In the genomic region with DNA sequence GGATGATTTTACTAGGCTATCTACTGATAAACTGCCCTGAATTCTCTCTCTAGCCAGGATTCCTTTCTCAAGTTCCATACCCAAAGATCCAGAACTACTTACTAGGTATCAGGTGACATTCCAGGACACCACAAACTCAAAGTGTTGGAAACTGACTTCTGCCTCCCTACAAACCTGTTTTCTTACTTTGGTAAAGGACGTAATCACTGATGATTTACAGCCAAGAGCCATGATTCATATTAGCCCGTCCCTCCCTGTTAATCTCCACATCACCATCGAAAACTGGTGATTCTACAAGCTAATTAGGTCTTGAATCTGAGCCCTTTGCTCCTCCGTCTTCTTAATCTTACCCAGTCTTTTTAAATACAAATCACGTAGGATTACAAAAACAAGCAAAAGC, we compare ENCODE assay signal across 11 cellular contexts. TPM values are rescaled to one million over a fixed set of nuclear protein-coding genes. Genes with fewer than 3 reads are reported as not detected.
DNase-seq lines count a peak whose midpoint lies in the region; ATAC-seq and TF ChIP-seq lines count a peak whose summit lies in the region.
"Had no signal": no experiment of that assay in that cellular context is flagged by ENCODE, and none has a peak within 500 bp of the region (broad histone marks: within the 10 kb centered on the region; RNA-seq: fewer than 3 reads in every experiment).

No MANE protein-coding gene starts in this region.

- no peak for DNase-seq in T-helper 1 cell
- DNase-seq in Panc1 (ENCODE audit: low read depth, low spot score) = no peak
- DNase-seq in esophagus squamous epithelium (lab: John Stamatoyannopoulos, UW) = no peak
- no peak for DNase-seq in gastrocnemius medialis
- DNase-seq in H4 (ENCODE audit: low spot score) = no peak
- DNase-seq: ACHN, NCI-H2029 treated with DMSO at 0.1 percent for 48 hours had no signal

- POLR2A ChIA-PET in Panc1 (lab: Charles Lee) = no interaction called here

- H3K36me3 ChIP-seq in Panc1 (ENCODE audit: control insufficient read depth, insufficient read depth, low read length) = no peaks in the 10 kb centered on the region; the same call in 1 of the 2 replicates
- peaks cover 0 to 11% (median 0%) of the 10 kb centered on the region in 3 donors for H3K36me3 ChIP-seq in esophagus squamous epithelium
- H3K36me3 ChIP-seq in gastrocnemius medialis = peaks cover 0 to 7% of the 10 kb centered on the region in 2 donors

- no peaks in the 10 kb centered on the region for H3K27me3 Mint-ChIP-seq in T-helper 1 cell treated with Interleukin-12 subunit alpha and Interleukin-12 subunit beta and Interleukin-4 antibody, amounts not matched to agents 30 μg/mL and 1 μg/mL, for 36 hours (ENCODE audit: low read depth)

- in situ Hi-C loops in Panc1 (cut with HindIII; ENCODE audit: low pct_unique_long_range_greater_than_20kb, low sequenced_read_pairs) = no loop called here
- in situ Hi-C loops in gastrocnemius medialis (cut with MboI; ENCODE audit: low sequenced_read_pairs in 4 of 4) = loop anchor here in 1 of 4 donors (5.0 kb wide), 1 partner anchor 140 kb away; a partner anchor contains a TSS

- TF ChIP-seq CTCF in Panc1 (IDR thresholded peaks at IDR 0.05) = no peak
- no peak for TF ChIP-seq CTCF in esophagus squamous epithelium (IDR thresholded peaks at IDR 0.05)
- TF ChIP-seq CTCF in gastrocnemius medialis (IDR thresholded peaks at IDR 0.05 in 4 of 5, conservative IDR thresholded peaks at IDR 0.05 in 1 of 5) = no peak

- H3K9me3 Mint-ChIP-seq in T-helper 1 cell treated with Interleukin-12 subunit alpha and Interleukin-12 subunit beta and Interleukin-4 antibody, amounts not matched to agents 30 μg/mL and 1 μg/mL, for 36 hours = no peaks in the 10 kb centered on the region

- no TSS peak for BruUV-seq in Panc1 (replicated peaks; lab: Mats Ljungman, UMichigan)

- TF ChIP-seq POLR2A in esophagus squamous epithelium (IDR thresholded peaks at IDR 0.05) (no peak), gastrocnemius medialis (IDR thresholded peaks at IDR 0.05) (no peak)

- intact Hi-C loops in Panc1 (cut with micrococcal nuclease; ENCODE audit: unreplicated experiment) = no loop called here
- intact Hi-C loops in esophagus squamous epithelium (cut with DNase I) = no loop called here
- intact Hi-C loops in gastrocnemius medialis (cut with DNase I; ENCODE audit: low total_unique reads) = loop anchor here (5.0 kb wide), 3 partner anchors 55 to 170 kb away; a partner anchor contains a TSS

- H3K27me3 ChIP-seq in Panc1 (ENCODE audit: control insufficient read depth, insufficient read depth, low read length) (peaks cover 3% of the 10 kb centered on the region; the same call in 1 of the 2 replicates), esophagus squamous epithelium (no peaks in the 10 kb centered on the region), gastrocnemius medialis (no peaks in the 10 kb centered on the region)

- CTCF ChIA-PET in Panc1 (lab: Charles Lee) = no interaction called here

- H3K27ac ChIP-seq in Panc1 (ENCODE audit: low read length) = peak overlapping the region; percentile 95
- peak overlapping the region; percentile 90 to 97 (median 92) for H3K27ac ChIP-seq in esophagus squamous epithelium
- peak overlapping the region; percentile 87 to 97 (median 95) for H3K27ac ChIP-seq in gastrocnemius medialis

- 22 to 42% methylated on average over 5 of the region's 5 CpGs for WGBS in esophagus squamous epithelium, 2 donors

- H3K9me3 ChIP-seq in Panc1 (ENCODE audit: control insufficient read depth, insufficient read depth, low read depth, low read length) = no peaks in the 10 kb centered on the region
- no peaks in the 10 kb centered on the region for H3K9me3 ChIP-seq in esophagus squamous epithelium
- no peaks in the 10 kb centered on the region for H3K9me3 ChIP-seq in gastrocnemius medialis

- H3K4me1 ChIP-seq in Panc1 (ENCODE audit: control insufficient read depth, insufficient read depth, low read length) (peaks cover 15% of the 10 kb centered on the region), esophagus squamous epithelium (peaks cover 0 to 45% (median 10%) of the 10 kb centered on the region in 3 donors), gastrocnemius medialis (peaks cover 26 to 28% of the 10 kb centered on the region in 2 donors)

- H3K36me3 Mint-ChIP-seq in T-helper 1 cell treated with Interleukin-12 subunit alpha and Interleukin-12 subunit beta and Interleukin-4 antibody, amounts not matched to agents 30 μg/mL and 1 μg/mL, for 36 hours (ENCODE audit: low read depth) = no peaks in the 10 kb centered on the region

- H3K27ac Mint-ChIP-seq in T-helper 1 cell treated with Interleukin-12 subunit alpha and Interleukin-12 subunit beta and Interleukin-4 antibody, amounts not matched to agents 30 μg/mL and 1 μg/mL, for 36 hours = peak overlapping the region; percentile 87

- peak overlapping the region; percentile 87 for H3K4me3 Mint-ChIP-seq in T-helper 1 cell treated with Interleukin-12 subunit alpha and Interleukin-12 subunit beta and Interleukin-4 antibody, amounts not matched to agents 30 μg/mL and 1 μg/mL, for 36 hours

- peaks cover 24% of the 10 kb centered on the region for H3K4me1 Mint-ChIP-seq in T-helper 1 cell treated with Interleukin-12 subunit alpha and Interleukin-12 subunit beta and Interleukin-4 antibody, amounts not matched to agents 30 μg/mL and 1 μg/mL, for 36 hours (ENCODE audit: low read depth)

- H3K4me3 ChIP-seq in Panc1 (ENCODE audit: low read depth in 2 of 2, low read length in 2 of 2) (no peak overlapping the region; a peak in 1 of 4 replicates), esophagus squamous epithelium (peak overlapping the region in 3 of 4 donors; percentile 84 to 98 (median 97)), gastrocnemius medialis (peak overlapping the region; percentile 82 to 98 (median 90))

- no peak for ATAC-seq in Panc1
- peak in 1 of 2 donors; percentile 40 for ATAC-seq in gastrocnemius medialis
- no peak for ATAC-seq in HG02852 (IDR thresholded peaks at IDR 0.05; ENCODE audit: unreplicated experiment)
- no peak for ATAC-seq in GM21367 (IDR thresholded peaks at IDR 0.05; ENCODE audit: unreplicated experiment)

RNA-seq across cellular contexts. Expression of a gene that starts 1.1 kb away (rescaled TPM):
- total RNA-seq in Panc1 (2021; ENCODE audit: unreplicated experiment) (7.1 TPM), esophagus squamous epithelium (10 to 100 TPM in 1 of 4 donors, 1 to 10 TPM in 3; 4.6 to 12.8 (median 7.5) TPM), gastrocnemius medialis (10 to 100 TPM; 12.6 to 20.0 (median 15.6) TPM)
- polyA plus RNA-seq in Panc1 (2012; ENCODE audit: insufficient read length) = 3.3 TPM
- total RNA-seq in H4 (2014; rRNA removed; shearing (Covaris generic)) = 5.7 and 6.4 TPM in 2 replicates

RNA-seq across cellular contexts. Expression of a gene that starts 27.7 kb away (rescaled TPM):
- total RNA-seq in Panc1 (2021; ENCODE audit: unreplicated experiment) (not detected), esophagus squamous epithelium (not detected), gastrocnemius medialis (not detected)
- polyA plus RNA-seq in Panc1 (2012; ENCODE audit: insufficient read length) = not detected
- total RNA-seq in H4 (2014; rRNA removed; shearing (Covaris generic)) = not detected in 2 replicates
- polyA plus RNA-seq: adipose tissue had no signal

Comparison
In these comparisons a context has a peak if more than half of its experiments do, and no peak if none do; other contexts are left out.
1. H3K4me3 ChIP-seq: peak in esophagus squamous epithelium (3 of 4) and gastrocnemius medialis (4 of 4); none in Panc1 (0 of 2).
2. Peak in every context shown above with its lines, with median percentiles within 50 percentile points of each other: H3K27ac ChIP-seq.